Comparison of ENCODE assay signal across 8 cellular contexts in genomic region chr16:86510465-86511261, GRCh38. TPM values are rescaled to one million over a fixed set of nuclear protein-coding genes. Genes with fewer than 3 reads are reported as not detected.
DNase-seq lines count a peak whose midpoint lies in the region; ATAC-seq and TF ChIP-seq lines count a peak whose summit lies in the region.

Gene FOXF1, plus strand, starts transcription at chr16:86510527. Its CDS starts 43 bp downstream, at chr16:86510570.

- H3K4me2 ChIP-seq in mesenchymal stem cell (ENCODE audit: low read length, poor library complexity, severe bottlenecking): peak within 1 kb of the TSS; percentile 88

- no TSS peak for BruUV-seq in A673 (replicated peaks; lab: Mats Ljungman, UMichigan)

- H3K4me3 ChIP-seq in A673 (ENCODE audit: low read depth, low read length, poor library complexity, severe bottlenecking) (peak within 1 kb of the TSS; percentile 33), HFF-Myc (replicated peaks; ENCODE audit: low read depth, low read length) (peak within 1 kb of the TSS; percentile 78), mesenchymal stem cell (ENCODE audit: insufficient read depth in 1 of 2, low read depth in 1 of 2, low read length in 2 of 2) (peak within 1 kb of the TSS; percentile 43 to 80), aorta (ENCODE audit: low read length in 2 of 2) (peak within 1 kb of the TSS; percentile 53 to 58)

- POLR2A ChIA-PET in A673 (lab: Charles Lee; ENCODE audit: low non-redundant PET): no interaction called here

- H3K27ac Mint-ChIP-seq in central memory CD8-positive, alpha-beta T cell (ENCODE audit: low read depth): no peak within 1 kb of the TSS

- H3K4me3 Mint-ChIP-seq in central memory CD8-positive, alpha-beta T cell: peak within 1 kb of the TSS; percentile 80

- no peak within 1 kb of the TSS for H2AFZ ChIP-seq in mesenchymal stem cell (ENCODE audit: low read depth, low read length)

- H3K36me3 ChIP-seq in A673 (ENCODE audit: insufficient read depth, low read length, poor library complexity, severe bottlenecking) (no peaks in the 10 kb centered on the region), mesenchymal stem cell (ENCODE audit: control insufficient read depth in 1 of 2, insufficient read depth in 2 of 2, low read depth in 1 of 2, low read length in 2 of 2) (no peaks in the 10 kb centered on the region), aorta (ENCODE audit: control insufficient read depth in 1 of 2, insufficient read depth in 2 of 2, low read length in 1 of 2) (no peaks in the 10 kb centered on the region)

- H3K9me3 ChIP-seq in A673 (ENCODE audit: low read depth, low read length, poor library complexity, severe bottlenecking): no peaks in the 10 kb centered on the region
- no peaks in the 10 kb centered on the region for H3K9me3 ChIP-seq in mesenchymal stem cell (ENCODE audit: control insufficient read depth, low read length)
- no peaks in the 10 kb centered on the region for H3K9me3 ChIP-seq in aorta (ENCODE audit: control insufficient read depth, low read length)

- H2BK15ac ChIP-seq in mesenchymal stem cell (ENCODE audit: low read depth, poor library complexity, severe bottlenecking): peak within 1 kb of the TSS; percentile 98

- no peak for ATAC-seq in central memory CD8-positive, alpha-beta T cell (replicated peaks; ENCODE audit: extremely low read depth, poor library complexity, severe bottlenecking)
- no peak for ATAC-seq in aorta (ENCODE audit: low FRiP score)
- no peak for ATAC-seq in GM21528 (IDR thresholded peaks at IDR 0.05; ENCODE audit: low FRiP score, unreplicated experiment)
- no peak for ATAC-seq in HG02678 (IDR thresholded peaks at IDR 0.05; ENCODE audit: unreplicated experiment)

- H3K23ac ChIP-seq in mesenchymal stem cell (ENCODE audit: low read length in 2 of 2): peak within 1 kb of the TSS; percentile 79 to 91

- peak within 1 kb of the TSS; percentile 26 for H3K9ac ChIP-seq in mesenchymal stem cell (ENCODE audit: low read length)

- H2BK5ac ChIP-seq in mesenchymal stem cell (ENCODE audit: low read depth, low read length, poor library complexity, severe bottlenecking): no peak within 1 kb of the TSS

- under 1% methylated on average over 81 of the region's 89 CpGs for WGBS in mesenchymal stem cell
- WGBS in aorta, 2 donors: 2 to 3% methylated on average over 62 to 89 of the region's 89 CpGs

- peaks cover 100% of the 10 kb centered on the region for H3K27me3 ChIP-seq in A673 (replicated peaks; ENCODE audit: insufficient read depth, low read depth, low read length, poor library complexity)
- peaks cover 74 to 85% of the 10 kb centered on the region in 2 experiments for H3K27me3 ChIP-seq in mesenchymal stem cell (ENCODE audit: control insufficient read depth in 1 of 2, insufficient read depth in 1 of 2, low read length in 2 of 2)
- no peaks in the 10 kb centered on the region for H3K27me3 ChIP-seq in aorta (ENCODE audit: control insufficient read depth in 1 of 2, insufficient read depth in 2 of 2, low read length in 1 of 2)

- peak within 1 kb of the TSS; percentile 99 to 100 for H3K18ac ChIP-seq in mesenchymal stem cell (ENCODE audit: low read depth in 1 of 2, low read length in 2 of 2)

- H2BK12ac ChIP-seq in mesenchymal stem cell (ENCODE audit: low read length in 2 of 2): peak within 1 kb of the TSS; percentile 4 to 98

- H3K14ac ChIP-seq in mesenchymal stem cell (ENCODE audit: low read length in 2 of 2): peak within 1 kb of the TSS; percentile 7 to 98

- H3K36me3 Mint-ChIP-seq in central memory CD8-positive, alpha-beta T cell (ENCODE audit: insufficient read depth): peaks cover 12% of the 10 kb centered on the region

- TF ChIP-seq CTCF in A673 (conservative IDR thresholded peaks at IDR 0.05; ENCODE audit: low read depth, low read length): no peak
- TF ChIP-seq CTCF in HFF-Myc (IDR thresholded peaks at IDR 0.05; ENCODE audit: low read depth, low read length, missing control alignments): no peak

- CTCF ChIA-PET in A673 (lab: Charles Lee): no interaction called here

- H3K79me1 ChIP-seq in mesenchymal stem cell (replicated peaks; ENCODE audit: low read length, poor library complexity, severe bottlenecking): no peaks in the 10 kb centered on the region

- H4K8ac ChIP-seq in mesenchymal stem cell (ENCODE audit: low read length): peak within 1 kb of the TSS; percentile 35

- intact Hi-C loops in A673 (cut with micrococcal nuclease; ENCODE audit: unreplicated experiment) (no loop called here), aorta (cut with DNase I) (no loop called here)

- H4K91ac ChIP-seq in mesenchymal stem cell (ENCODE audit: low read length): peak within 1 kb of the TSS; percentile 99

- no peaks in the 10 kb centered on the region for H3K9me3 Mint-ChIP-seq in central memory CD8-positive, alpha-beta T cell

- H2AK5ac ChIP-seq in mesenchymal stem cell (ENCODE audit: low read length, severe bottlenecking): no peak within 1 kb of the TSS

- H3K4ac ChIP-seq in mesenchymal stem cell (ENCODE audit: low read depth in 1 of 2, low read length in 2 of 2): peak within 1 kb of the TSS; percentile 96 to 97

- peaks cover 78% of the 10 kb centered on the region for H3K27me3 Mint-ChIP-seq in central memory CD8-positive, alpha-beta T cell

- H2BK120ac ChIP-seq in mesenchymal stem cell (ENCODE audit: low read depth, low read length): peak within 1 kb of the TSS; percentile 90

- H3K4me1 Mint-ChIP-seq in central memory CD8-positive, alpha-beta T cell: peaks cover 25% of the 10 kb centered on the region

- H3K4me1 ChIP-seq in A673 (ENCODE audit: insufficient read depth, low read length, poor library complexity, severe bottlenecking) (peaks cover 9% of the 10 kb centered on the region), mesenchymal stem cell (ENCODE audit: control insufficient read depth, insufficient read depth, low read depth, low read length) (peaks cover 45% of the 10 kb centered on the region), aorta (ENCODE audit: control insufficient read depth in 1 of 2, insufficient read depth in 2 of 2, low read length in 2 of 2) (no peaks in the 10 kb centered on the region)

- DNase-seq in A673 (ENCODE audit: low spot score): peak; percentile 30
- DNase-seq in HFF-Myc (ENCODE audit: extremely low read depth, low read depth): no peak
- DNase-seq in central memory CD8-positive, alpha-beta T cell (ENCODE audit: low spot score in 2 of 2): no peak
- DNase-seq in mesenchymal stem cell: peak; percentile 91
- no peak for DNase-seq in aorta
- DNase-seq in NCI-H774 (lab: John Stamatoyannopoulos, UW): no peak

- no peak within 1 kb of the TSS for H3K27ac ChIP-seq in A673 (ENCODE audit: low read depth, low read length, poor library complexity, severe bottlenecking)
- no peak within 1 kb of the TSS for H3K27ac ChIP-seq in mesenchymal stem cell (ENCODE audit: low read length, poor library complexity, severe bottlenecking)
- no peak within 1 kb of the TSS for H3K27ac ChIP-seq in aorta (ENCODE audit: low read depth in 1 of 2, low read length in 2 of 2)

RNA-seq across cellular contexts. Expression of gene FOXF1, which starts in this region (rescaled TPM):
- not detected in 2 replicates for total RNA-seq in A673 (2021)
- polyA plus RNA-seq in mesenchymal stem cell (2013, experiment 1 of 2): 145 TPM
- polyA plus RNA-seq in mesenchymal stem cell (2013, experiment 2 of 2): 149 TPM
- total RNA-seq in aorta: 1 to 10 TPM in 1 of 2 donors, under 1 TPM in 1; 0.88 to 1.8 TPM
- under 1 TPM; 0.10 to 0.13 TPM for polyA plus RNA-seq in aorta

Comparison
In these comparisons a context has a peak if more than half of its experiments do, and no peak if none do; other contexts are left out.
1. Peak in DNase-seq and H3K4me3 ChIP-seq in A673; RNA of the gene not detected or under 1 TPM.